In genomic region chr1:60103186-60103585, GRCh38 we compare ENCODE assay signal across 22 cellular contexts. TPM values are rescaled to one million over a fixed set of nuclear protein-coding genes. Genes with fewer than 3 reads are reported as not detected.
DNase-seq lines count a peak whose midpoint lies in the region; ATAC-seq and TF ChIP-seq lines count a peak whose summit lies in the region.
"Had no signal": no experiment of that assay in that cellular context is flagged by ENCODE, and none has a peak within 500 bp of the region (broad histone marks: within the 10 kb centered on the region; RNA-seq: fewer than 3 reads in every experiment).

No MANE protein-coding gene starts in this region.

- no peaks in the 10 kb centered on the region for H3K36me3 ChIP-seq in hepatocyte (replicated peaks; ENCODE audit: insufficient read depth, low read depth)
- H3K36me3 ChIP-seq: BLaER1, MG63 had no signal

- no peaks in the 10 kb centered on the region for H3K9me2 ChIP-seq in hepatocyte (replicated peaks; ENCODE audit: insufficient read depth)

- H4K20me1 ChIP-seq in hepatocyte (ENCODE audit: insufficient read depth, poor library complexity, severe bottlenecking): no peaks in the 10 kb centered on the region
- H4K20me1 ChIP-seq: BLaER1 had no signal

- peaks cover 7% of the 10 kb centered on the region for H3K27me3 Mint-ChIP-seq in activated T-cell treated with anti-CD3 and anti-CD28 coated beads, Interleukin-2, amount 50 U/mL, for 72 hours (ENCODE audit: low read depth)

- H3K9me3 Mint-ChIP-seq in activated T-cell treated with anti-CD3 and anti-CD28 coated beads, Interleukin-2, amount 50 U/mL, for 72 hours: peaks cover 0 to 1% of the 10 kb centered on the region in 2 donors
- H3K9me3 Mint-ChIP-seq: CD8-positive, alpha-beta T cell; H9 had no signal

- H3K4me3 Mint-ChIP-seq in activated T-cell treated with anti-CD3 and anti-CD28 coated beads, Interleukin-2, amount 50 U/mL, for 72 hours: no peak overlapping the region
- H3K4me3 Mint-ChIP-seq: CD8-positive, alpha-beta T cell; H9; IgD-negative memory B cell had no signal

- no peaks in the 10 kb centered on the region for H3K4me1 Mint-ChIP-seq in activated T-cell treated with anti-CD3 and anti-CD28 coated beads, Interleukin-2, amount 50 U/mL, for 72 hours (ENCODE audit: low read depth)
- H3K4me1 Mint-ChIP-seq: IgD-negative memory B cell had no signal

- in situ Hi-C loops in astrocyte of the cerebellum (cut with HindIII; ENCODE audit: low sequenced_read_pairs): no loop called here

- H3K4me3 ChIP-seq in HFF-Myc (replicated peaks; ENCODE audit: low read depth, low read length): no peak overlapping the region
- H3K4me3 ChIP-seq in astrocyte of the cerebellum (ENCODE audit: low read depth, low read length): no peak overlapping the region
- no peak overlapping the region for H3K4me3 ChIP-seq in hepatocyte
- H3K4me3 ChIP-seq: A549, BLaER1, MG63 had no signal

- H3K27me3 ChIP-seq in hepatocyte: no peaks in the 10 kb centered on the region
- H3K27me3 ChIP-seq: BLaER1, MG63 had no signal

- H3K4me1 ChIP-seq in hepatocyte (ENCODE audit: insufficient read depth): no peaks in the 10 kb centered on the region
- H3K4me1 ChIP-seq: A549, BLaER1 had no signal

- H3K36me3 Mint-ChIP-seq in activated T-cell treated with anti-CD3 and anti-CD28 coated beads, Interleukin-2, amount 50 U/mL, for 72 hours (ENCODE audit: insufficient read depth in 2 of 2): no peaks in the 10 kb centered on the region
- H3K36me3 Mint-ChIP-seq: CD8-positive, alpha-beta T cell had no signal

- TF ChIP-seq CTCF in HFF-Myc (IDR thresholded peaks at IDR 0.05; ENCODE audit: low read depth, low read length, missing control alignments) (no peak), astrocyte of the cerebellum (IDR thresholded peaks at IDR 0.05; ENCODE audit: low read depth, low read length, missing control alignments) (no peak), hepatocyte (IDR thresholded peaks at IDR 0.05; ENCODE audit: poor library complexity) (no peak)

- peak; percentile 43 for DNase-seq in DMS 273 (lab: John Stamatoyannopoulos, UW; ENCODE audit: unreplicated experiment)
- DNase-seq in HFF-Myc (ENCODE audit: extremely low read depth, low read depth): peak; percentile 59
- peak; percentile 74 for DNase-seq in astrocyte of the cerebellum (ENCODE audit: low read depth)
- no peak for DNase-seq in hepatocyte (ENCODE audit: low spot score)
- no peak for DNase-seq in stimulated activated naive CD4-positive, alpha-beta T cell treated with Interleukin-2 at 50 U/mL for 16 hours (lab: John Stamatoyannopoulos, UW)
- DNase-seq in activated T-cell treated with anti-CD3 and anti-CD28 coated beads, Interleukin-2, amount 50 U/mL, for 72 hours: no peak
- no peak for DNase-seq in hippocampal formation (lab: John Stamatoyannopoulos, UW)
- DNase-seq: Calu3; CD8-positive, alpha-beta T cell; H9; Karpas-422; MG63; NCI-H1092; NCI-H1436 treated with DMSO at 0.1 percent for 48 hours; NCI-H524; PC-3; SIG-M5 had no signal

- no peak for ATAC-seq in HG03432 (IDR thresholded peaks at IDR 0.05; ENCODE audit: unreplicated experiment)
- no peak for ATAC-seq in activated T-cell treated with anti-CD3 and anti-CD28 coated beads, Interleukin-2, amount 50 U/mL, for 72 hours (replicated peaks in 1 of 2)
- ATAC-seq: A549; CD8-positive, alpha-beta T cell; PC-3 had no signal

- no peaks in the 10 kb centered on the region for H3K9me3 ChIP-seq in hepatocyte (ENCODE audit: low read depth)
- H3K9me3 ChIP-seq: A549, BLaER1, MG63 had no signal

- H3K79me2 ChIP-seq in hepatocyte: no peaks in the 10 kb centered on the region

- 70% methylated on average over 2 of the region's 2 CpGs for WGBS in hepatocyte (ENCODE audit: low lambda C conversion rate, missing lambda C conversion rate)

- H3K4me2 ChIP-seq in hepatocyte: no peak overlapping the region
- H3K4me2 ChIP-seq: A549, BLaER1 had no signal

- peak overlapping the region; percentile 23 for H3K27ac ChIP-seq in hepatocyte
- H3K27ac ChIP-seq: A549, BLaER1, RWPE1 had no signal

- H2AFZ ChIP-seq in hepatocyte: no peak overlapping the region

- no peak overlapping the region for H3K27ac Mint-ChIP-seq in activated T-cell treated with anti-CD3 and anti-CD28 coated beads, Interleukin-2, amount 50 U/mL, for 72 hours
- H3K27ac Mint-ChIP-seq: CD8-positive, alpha-beta T cell; H9; IgD-negative memory B cell had no signal

RNA-seq across cellular contexts. Expression of gene C1orf87, which starts 29.6 kb away (rescaled TPM):
- total RNA-seq in hepatocyte: not detected in 2 replicates
- not detected in 2 replicates for polyA plus RNA-seq in hepatocyte
- not detected for total RNA-seq in activated T-cell treated with anti-CD3 and anti-CD28 coated beads, Interleukin-2, amount 50 U/mL, for 72 hours
- total RNA-seq: Calu3; CD8-positive, alpha-beta T cell; PC-3 had no signal
- polyA plus RNA-seq: A549, IgD-negative memory B cell had no signal

Comparison
In these comparisons a context has a peak if more than half of its experiments do, and no peak if none do; other contexts are left out.
1. DNase-seq: peak in DMS 273 (single experiment), HFF-Myc (single experiment) and astrocyte of the cerebellum (single experiment); none in hepatocyte (single experiment), stimulated activated naive CD4-positive, alpha-beta T cell treated with Interleukin-2 at 50 U/mL for 16 hours (single experiment), activated T-cell treated with anti-CD3 and anti-CD28 coated beads, Interleukin-2, amount 50 U/mL, for 72 hours (0 of 2) and hippocampal formation (0 of 2).